ENCODE assay signal across 8 cellular contexts in genomic region chr1:54887665-54888071, GRCh38. TPM values are rescaled to one million over a fixed set of nuclear protein-coding genes. Genes with fewer than 3 reads are reported as not detected.
DNase-seq lines count a peak whose midpoint lies in the region; ATAC-seq and TF ChIP-seq lines count a peak whose summit lies in the region.

No MANE protein-coding gene starts in this region.

- H3K4me1 ChIP-seq in PC-9 (replicated peaks; ENCODE audit: insufficient read depth) (peaks cover 55% of the 10 kb centered on the region), mononuclear cell (ENCODE audit: insufficient read depth, low read length) (peaks cover 32% of the 10 kb centered on the region)

- H3K4me2 ChIP-seq in PC-9 = peak overlapping the region; percentile 92

- TSS peak; percentile 83 for BruUV-seq in PC-9 (replicated peaks; lab: Mats Ljungman, UMichigan)

- peaks cover 43% of the 10 kb centered on the region for H3K79me2 ChIP-seq in PC-9 (ENCODE audit: low read depth)

- no peak overlapping the region for H3K27ac Mint-ChIP-seq in activated naive CD4-positive, alpha-beta T cell treated with anti-CD3 and anti-CD28 coated beads, Interleukin-2, amount 10 ng/mL, durations not matched to agents 7 days and 5 days
- H3K27ac Mint-ChIP-seq in effector memory CD8-positive, alpha-beta T cell = no peak overlapping the region

- POLR2A ChIA-PET in PC-9 (lab: Charles Lee; ENCODE audit: unreplicated experiment) = no interaction called here

- no peak for TF ChIP-seq CTCF in PC-9 (conservative IDR thresholded peaks at IDR 0.05)

- peaks cover 44% of the 10 kb centered on the region for H3K4me1 Mint-ChIP-seq in activated naive CD4-positive, alpha-beta T cell treated with anti-CD3 and anti-CD28 coated beads, Interleukin-2, amount 10 ng/mL, durations not matched to agents 7 days and 5 days
- H3K4me1 Mint-ChIP-seq in effector memory CD8-positive, alpha-beta T cell (ENCODE audit: low read depth in 2 of 2) = peaks cover 18 to 20% of the 10 kb centered on the region in 2 donors

- peak overlapping the region; percentile 79 for H3K27ac ChIP-seq in PC-9

- H3F3A ChIP-seq in PC-9 (ENCODE audit: insufficient read depth, low read depth) = peaks cover 39% of the 10 kb centered on the region

- peaks cover 42% of the 10 kb centered on the region for H3K27me3 Mint-ChIP-seq in activated naive CD4-positive, alpha-beta T cell treated with anti-CD3 and anti-CD28 coated beads, Interleukin-2, amount 10 ng/mL, durations not matched to agents 7 days and 5 days
- peaks cover 9 to 35% of the 10 kb centered on the region in 2 donors for H3K27me3 Mint-ChIP-seq in effector memory CD8-positive, alpha-beta T cell

- no peak for ATAC-seq in effector memory CD8-positive, alpha-beta T cell (replicated peaks)
- ATAC-seq in HG03469 (IDR thresholded peaks at IDR 0.05; ENCODE audit: unreplicated experiment) (no peak), GM21786 (IDR thresholded peaks at IDR 0.05; ENCODE audit: unreplicated experiment) (no peak)

- H3K9me3 Mint-ChIP-seq in activated naive CD4-positive, alpha-beta T cell treated with anti-CD3 and anti-CD28 coated beads, Interleukin-2, amount 10 ng/mL, durations not matched to agents 7 days and 5 days = no peaks in the 10 kb centered on the region
- no peaks in the 10 kb centered on the region for H3K9me3 Mint-ChIP-seq in effector memory CD8-positive, alpha-beta T cell

- H3K36me3 ChIP-seq in PC-9 (ENCODE audit: low read depth) = peaks cover 24% of the 10 kb centered on the region

- peaks cover 26% of the 10 kb centered on the region for H4K20me1 ChIP-seq in PC-9 (ENCODE audit: insufficient read depth)

- intact Hi-C loops in PC-9 (cut with micrococcal nuclease; ENCODE audit: unreplicated experiment) = loop anchor here (1.0 to 10.0 kb wide), 5 partner anchors 29 to 943 kb away; partner anchors contain the start of genes IFT25 and LRRC42

- H3K9me2 ChIP-seq in PC-9 (ENCODE audit: insufficient read depth) = no peaks in the 10 kb centered on the region

- no peaks in the 10 kb centered on the region for H3K27me3 ChIP-seq in PC-9 (ENCODE audit: insufficient read depth, low read depth)
- peaks cover 7% of the 10 kb centered on the region for H3K27me3 ChIP-seq in mononuclear cell (ENCODE audit: insufficient read depth, low read length)

- CTCF ChIA-PET in activated naive CD4-positive, alpha-beta T cell treated with anti-CD3 and anti-CD28 coated beads, Interleukin-2, amount 10 ng/mL, durations not matched to agents 7 days and 5 days (lab: Charles Lee) = interaction anchor here (1.3 to 1.7 kb wide), 2 partner anchors 58 to 86 kb away, joined by 3 to 9 read pairs; partner anchors contain the start of gene TTC22
- CTCF ChIA-PET in PC-9 (lab: Charles Lee) = interaction anchor here (0.6 to 1.7 kb wide), 3 partner anchors 58 to 97 kb away, joined by 3 to 8 read pairs (median 5); no protein-coding TSS in a partner anchor

- peaks cover 29% of the 10 kb centered on the region for H3K36me3 Mint-ChIP-seq in activated naive CD4-positive, alpha-beta T cell treated with anti-CD3 and anti-CD28 coated beads, Interleukin-2, amount 10 ng/mL, durations not matched to agents 7 days and 5 days
- H3K36me3 Mint-ChIP-seq in effector memory CD8-positive, alpha-beta T cell (ENCODE audit: insufficient read depth) = peaks cover 5% of the 10 kb centered on the region

- H3K9me3 ChIP-seq in PC-9 (ENCODE audit: insufficient read depth, low read depth) = no peaks in the 10 kb centered on the region
- no peaks in the 10 kb centered on the region for H3K9me3 ChIP-seq in mononuclear cell (ENCODE audit: low read depth, low read length)

- peak overlapping the region; percentile 97 for H3K4me3 Mint-ChIP-seq in activated naive CD4-positive, alpha-beta T cell treated with anti-CD3 and anti-CD28 coated beads, Interleukin-2, amount 10 ng/mL, durations not matched to agents 7 days and 5 days
- peak overlapping the region; percentile 84 to 97 for H3K4me3 Mint-ChIP-seq in effector memory CD8-positive, alpha-beta T cell

- DNase-seq in activated naive CD4-positive, alpha-beta T cell treated with anti-CD3 and anti-CD28 coated beads, Interleukin-2, amount 10 ng/mL, durations not matched to agents 7 days and 5 days = no peak
- no peak for DNase-seq in activated naive CD4-positive, alpha-beta T cell treated with Interleukin-2 at 50 U/mL for 16 hours
- DNase-seq in PC-9 = peak in 1 of 2 experiments; percentile 67
- DNase-seq in effector memory CD8-positive, alpha-beta T cell = no peak
- no peak for DNase-seq in KG1 (lab: John Stamatoyannopoulos, UW)

- H3K4me3 ChIP-seq in PC-9 (peak overlapping the region; percentile 96), mononuclear cell (ENCODE audit: low read length) (peak overlapping the region; percentile 53)

- peak overlapping the region; percentile 96 for H2AFZ ChIP-seq in PC-9

RNA-seq across cellular contexts. Expression of gene DHCR24, which starts 0.7 kb away (rescaled TPM):
- total RNA-seq in PC-9 (2021) (195 and 369 TPM in 2 replicates), mononuclear cell (1.7 TPM)

Comparison
In these comparisons a context has a peak if more than half of its experiments do, and no peak if none do; other contexts are left out.
1. RNA of gene DHCR24, which starts 0.7 kb away (total RNA-seq): 195 to 369 TPM in PC-9; 1.7 TPM in mononuclear cell (single experiment); every median in the first group is over 10 times any median in the second.